In the genomic region with DNA sequence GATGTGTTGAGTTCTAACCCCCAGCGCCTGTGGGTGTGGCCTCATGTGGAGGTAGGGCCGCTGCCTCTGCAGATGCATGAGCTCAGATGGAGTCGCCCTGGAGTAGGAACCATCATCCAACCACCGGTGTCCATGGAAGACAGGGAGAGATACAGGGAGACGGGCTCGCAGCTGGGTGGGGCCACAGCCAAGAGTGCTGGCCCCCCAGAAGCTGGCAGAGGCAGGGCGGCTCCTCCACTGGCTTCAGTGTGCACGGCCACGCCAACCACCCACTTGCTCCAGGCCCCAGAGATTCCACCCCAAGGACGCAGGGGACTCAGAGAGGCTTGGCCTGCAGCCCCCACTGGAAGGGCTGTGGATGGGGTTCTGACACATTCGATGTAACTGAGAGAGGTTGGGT, we compare ENCODE assay signal across 25 cellular contexts. TPM values are rescaled to one million over a fixed set of nuclear protein-coding genes. Genes with fewer than 3 reads are reported as not detected.
DNase-seq lines count a peak whose midpoint lies in the region; ATAC-seq and TF ChIP-seq lines count a peak whose summit lies in the region.
"Had no signal": no experiment of that assay in that cellular context is flagged by ENCODE, and none has a peak within 500 bp of the region (broad histone marks: within the 10 kb centered on the region; RNA-seq: fewer than 3 reads in every experiment).

No MANE protein-coding gene starts in this region.

- H4K8ac ChIP-seq in neuronal stem cell (ENCODE audit: low read depth, low read length), result no peak overlapping the region

- DNase-seq in cardiac septum (ENCODE audit: low spot score) (peak; percentile 70), left ventricle myocardium inferior (no peak), glutamatergic neuron (peak; percentile 9), neuronal stem cell (ENCODE audit: low spot score) (no peak), upper lobe of right lung (peak; percentile 57), NCI-H1417 (lab: John Stamatoyannopoulos, UW) (no peak)
- no peak for DNase-seq in activated naive CD4-positive, alpha-beta T cell treated with Interleukin-2 at 50 U/mL for 16 hours
- DNase-seq: CD4-positive, CD25-positive, alpha-beta regulatory T cell; DMS153; DND-41; GOT3; HFFc6; IMR-90; KG1; NCI-H1092; NCI-H146; NCI-H2029; NCI-H446 treated with DMSO at 0.1 percent for 48 hours; NCI-H526; NCI-H82; NK-92 treated with Interleukin-12 subunit alpha and Interleukin-12 subunit beta, amount 100 ng/mL, for 24 hours; PC-3; SHP77 had no signal

- H2BK12ac ChIP-seq in neuronal stem cell (ENCODE audit: low read length), result no peak overlapping the region

- H3K4me2 ChIP-seq in neuronal stem cell (ENCODE audit: insufficient read depth, low read length, poor library complexity, severe bottlenecking), result no peak overlapping the region
- H3K4me2 ChIP-seq: BLaER1 had no signal

- H3K36me3 ChIP-seq in left ventricle myocardium inferior (no peaks in the 10 kb centered on the region), neuronal stem cell (replicated peaks in 1 of 2; ENCODE audit: control insufficient read depth in 2 of 2, insufficient read depth in 2 of 2, low read length in 2 of 2) (peaks cover 0 to 6% of the 10 kb centered on the region in 2 donors), upper lobe of right lung (no peaks in the 10 kb centered on the region)
- H3K36me3 ChIP-seq: BLaER1, HAP-1 had no signal

- H3K27me3 ChIP-seq in left ventricle myocardium inferior (ENCODE audit: low read depth) (peaks cover 6% of the 10 kb centered on the region), neuronal stem cell (ENCODE audit: control insufficient read depth in 3 of 3, insufficient read depth in 3 of 3, low read depth in 1 of 3, low read length in 3 of 3) (peaks cover 0 to 4% (median 0%) of the 10 kb centered on the region in 3 experiments), upper lobe of right lung (peaks cover 4% of the 10 kb centered on the region)

- H2BK15ac ChIP-seq in neuronal stem cell (ENCODE audit: low read length), result no peak overlapping the region

- peaks cover 9% of the 10 kb centered on the region for H3K79me1 ChIP-seq in neuronal stem cell (ENCODE audit: low read depth, low read length)

- no peak overlapping the region for H3K23ac ChIP-seq in neuronal stem cell (ENCODE audit: low read depth, low read length, poor library complexity)

- no peak overlapping the region for H2BK120ac ChIP-seq in neuronal stem cell (ENCODE audit: low read depth, low read length)

- peak overlapping the region; percentile 26 for H2BK5ac ChIP-seq in neuronal stem cell (ENCODE audit: low read length)

- no peak overlapping the region for H3K14ac ChIP-seq in neuronal stem cell (ENCODE audit: low read length)

- H2AFZ ChIP-seq in neuronal stem cell (ENCODE audit: low read length), result no peak overlapping the region

- H3K27ac ChIP-seq in left ventricle myocardium inferior (replicated peaks) (no peak overlapping the region), neuronal stem cell (replicated peaks; ENCODE audit: low read length) (no peak overlapping the region), upper lobe of right lung (no peak overlapping the region)
- H3K27ac ChIP-seq: BLaER1 had no signal

- H3K4me3 Mint-ChIP-seq in glutamatergic neuron (ENCODE audit: unreplicated experiment), result no peak overlapping the region
- H3K4me3 Mint-ChIP-seq: CD4-positive, CD25-positive, alpha-beta regulatory T cell; HFFc6 had no signal

- H3K4me1 ChIP-seq in left ventricle myocardium inferior (peaks cover 66% of the 10 kb centered on the region), neuronal stem cell (ENCODE audit: control insufficient read depth in 2 of 2, insufficient read depth in 1 of 2, low read depth in 1 of 2, low read length in 2 of 2) (peaks cover 6 to 11% of the 10 kb centered on the region in 2 donors), upper lobe of right lung (peaks cover 17% of the 10 kb centered on the region)
- H3K4me1 ChIP-seq: HAP-1 had no signal

- no peak overlapping the region for H3K27ac Mint-ChIP-seq in glutamatergic neuron (ENCODE audit: unreplicated experiment)
- H3K27ac Mint-ChIP-seq: CD4-positive, CD25-positive, alpha-beta regulatory T cell; HFFc6 had no signal

- intact Hi-C loops in cardiac septum (cut with DNase I) (no loop called here), left ventricle myocardium inferior (cut with micrococcal nuclease) (no loop called here), upper lobe of right lung (cut with DNase I) (no loop called here)

- peak overlapping the region; percentile 19 for H2AK5ac ChIP-seq in neuronal stem cell (ENCODE audit: low read depth, low read length)

- H3K18ac ChIP-seq in neuronal stem cell (ENCODE audit: low read length), result peak overlapping the region; percentile 19

- no peak for ATAC-seq in upper lobe of right lung
- ATAC-seq: PC-3 had no signal

- H3K4me3 ChIP-seq in left ventricle myocardium inferior, result no peak overlapping the region
- no peak overlapping the region for H3K4me3 ChIP-seq in neuronal stem cell (ENCODE audit: low read length in 2 of 2)
- H3K4me3 ChIP-seq in upper lobe of right lung, result no peak overlapping the region
- H3K4me3 ChIP-seq: BLaER1, HAP-1 had no signal

- H3K4ac ChIP-seq in neuronal stem cell (ENCODE audit: low read length), result no peak overlapping the region

- H3K27me3 Mint-ChIP-seq in glutamatergic neuron (ENCODE audit: unreplicated experiment), result peaks cover 3% of the 10 kb centered on the region
- H3K27me3 Mint-ChIP-seq: CD4-positive, CD25-positive, alpha-beta regulatory T cell had no signal

- no peak overlapping the region for H4K91ac ChIP-seq in neuronal stem cell (ENCODE audit: low read depth, low read length, poor library complexity)

- WGBS in neuronal stem cell (ENCODE audit: extremely low coverage in 2 of 2, insufficient read length in 2 of 2, insufficient replicate concordance in 1 of 2), 2 donors, result no CpG with 5 or more reads among the region's 11 CpGs

- H3K9ac ChIP-seq in neuronal stem cell (ENCODE audit: low read depth, low read length, poor library complexity), result no peak overlapping the region
- H3K9ac ChIP-seq: BLaER1 had no signal

- no peaks in the 10 kb centered on the region for H3K9me3 ChIP-seq in left ventricle myocardium inferior (replicated peaks)
- peaks cover 0 to 2% of the 10 kb centered on the region in 2 donors for H3K9me3 ChIP-seq in neuronal stem cell (replicated peaks in 1 of 2; ENCODE audit: control insufficient read depth in 2 of 2, insufficient read depth in 1 of 2, low read depth in 1 of 2, low read length in 2 of 2)
- H3K9me3 ChIP-seq in upper lobe of right lung, result no peaks in the 10 kb centered on the region
- H3K9me3 ChIP-seq: BLaER1, HAP-1 had no signal

- peaks cover 5% of the 10 kb centered on the region for H3K9me3 Mint-ChIP-seq in glutamatergic neuron (ENCODE audit: unreplicated experiment)
- H3K9me3 Mint-ChIP-seq: CD4-positive, CD25-positive, alpha-beta regulatory T cell; HFFc6 had no signal

- H3K4me1 Mint-ChIP-seq in glutamatergic neuron (ENCODE audit: low read depth, unreplicated experiment), result peaks cover 5% of the 10 kb centered on the region

- TF ChIP-seq CTCF in left ventricle myocardium inferior (IDR thresholded peaks at IDR 0.05; ENCODE audit: borderline replicate concordance) (no peak), glutamatergic neuron (IDR thresholded peaks at IDR 0.05; ENCODE audit: partially characterized antibody, unreplicated experiment) (no peak), upper lobe of right lung (IDR thresholded peaks at IDR 0.05) (no peak)

- H3K36me3 Mint-ChIP-seq in glutamatergic neuron (ENCODE audit: unreplicated experiment), result no peaks in the 10 kb centered on the region
- H3K36me3 Mint-ChIP-seq: CD4-positive, CD25-positive, alpha-beta regulatory T cell had no signal

RNA-seq across cellular contexts. Expression of gene MCF2L, which starts 5.4 kb away (rescaled TPM):
- total RNA-seq in cardiac septum (38.9 TPM), left ventricle myocardium inferior (41.2 TPM), glutamatergic neuron (ENCODE audit: unreplicated experiment) (83.0 TPM), upper lobe of right lung (69.7 TPM)
- 20.8 TPM for polyA plus RNA-seq in neuronal stem cell (2013, experiment 1 of 2)
- polyA plus RNA-seq in neuronal stem cell (2013, experiment 2 of 2), result 20.3 TPM
- total RNA-seq: HFFc6 had no signal
- polyA plus RNA-seq: IMR-90 had no signal

Comparison
In these comparisons a context has a peak if more than half of its experiments do, and no peak if none do; other contexts are left out.
1. DNase-seq: peak in cardiac septum (single experiment), glutamatergic neuron (single experiment) and upper lobe of right lung (single experiment); none in left ventricle myocardium inferior (single experiment), neuronal stem cell (single experiment), NCI-H1417 (0 of 3) and activated naive CD4-positive, alpha-beta T cell treated with Interleukin-2 at 50 U/mL for 16 hours (single experiment).